ENCODE assay signal across 10 cellular contexts in the genomic region with DNA sequence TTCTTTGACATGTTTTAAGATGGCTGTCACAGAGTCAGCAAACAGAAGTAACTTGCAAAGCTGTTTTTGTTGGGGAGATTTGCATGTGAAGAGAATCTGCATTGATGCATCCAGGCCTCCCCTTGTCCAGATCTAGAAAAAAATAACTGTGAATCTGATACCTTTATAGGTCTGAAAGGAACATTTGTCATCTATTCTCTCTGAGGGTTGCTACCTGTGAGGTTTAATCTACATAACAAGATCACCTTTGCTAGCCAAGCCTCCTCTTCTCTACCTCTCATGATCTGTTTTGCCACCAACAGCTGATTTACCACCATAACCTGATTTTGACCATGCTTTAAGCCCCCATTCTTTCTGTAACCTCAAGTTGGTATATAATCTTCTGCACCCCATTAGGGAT. TPM values are rescaled to one million over a fixed set of nuclear protein-coding genes. Genes with fewer than 3 reads are reported as not detected.
"Had no signal": no experiment of that assay in that cellular context is flagged by ENCODE, and none has a peak within 500 bp of the region (broad histone marks: within the 10 kb centered on the region; RNA-seq: fewer than 3 reads in every experiment).

No MANE protein-coding gene starts in this region.

- ATAC-seq: HCT116, HepG2 had no signal

- H3K4me1 ChIP-seq: HAP-1 had no signal

- H3K27ac ChIP-seq: HL-60 had no signal

- H3K36me3 ChIP-seq: HAP-1 had no signal

- H3K9me3 ChIP-seq: HAP-1 had no signal

- H3K4me3 ChIP-seq: HAP-1 had no signal

- DNase-seq: GOT3, H7, HFFc6 had no signal

RNA-seq across cellular contexts. Expression of gene SLC5A12, which starts 47.2 kb away (rescaled TPM):
- total RNA-seq: H4, HepG2, HFFc6, HT1080 had no signal
- polyA plus RNA-seq: HepG2, IgD-negative memory B cell had no signal
